In genomic region chr3:198113219-198114053, GRCh38 we compare ENCODE assay signal across 9 cellular contexts.
DNase-seq lines count a peak whose midpoint lies in the region; ATAC-seq lines count a peak whose summit lies in the region.
"Had no signal": no experiment of that assay in that cellular context is flagged by ENCODE, and none has a peak within 500 bp of the region (broad histone marks: within the 10 kb centered on the region; RNA-seq: fewer than 3 reads in every experiment).

No MANE protein-coding gene starts in this region.

- no peak for DNase-seq in activated T-cell treated with anti-CD3 and anti-CD28 coated beads, Interleukin-2, amount 50 U/mL, for 24 hours
- DNase-seq in activated T-cell treated with anti-CD3 and anti-CD28 coated beads, Interleukin-2, amount 50 U/mL, for 48 hours, result no peak
- DNase-seq in dermis blood vessel endothelial cell (peak; percentile 15), left kidney (ENCODE audit: low read depth, low spot score) (peak; percentile 56), superior temporal gyrus (ENCODE audit: extremely low spot score) (no peak), NCI-H1092 (lab: John Stamatoyannopoulos, UW) (no peak)
- DNase-seq: ACHN had no signal

- peaks cover 0 to 8% (median 8%) of the 10 kb centered on the region in 5 donors for H3K4me1 ChIP-seq in subcutaneous abdominal adipose tissue (ENCODE audit: control insufficient read depth in 5 of 5, insufficient read depth in 5 of 5, low read length in 5 of 5)

- no peak for ATAC-seq in GM21619 (IDR thresholded peaks at IDR 0.05; ENCODE audit: unreplicated experiment)

- peak overlapping the region in 3 of 5 donors; percentile 25 to 57 (median 31) for H3K4me3 ChIP-seq in subcutaneous abdominal adipose tissue (ENCODE audit: low read depth in 1 of 5, low read length in 5 of 5)

- no peak overlapping the region for H3K27ac Mint-ChIP-seq in activated T-cell treated with anti-CD3 and anti-CD28 coated beads, Interleukin-2, amount 50 U/mL, for 24 hours

- peak overlapping the region; percentile 38 for H3K4me3 Mint-ChIP-seq in activated T-cell treated with anti-CD3 and anti-CD28 coated beads, Interleukin-2, amount 50 U/mL, for 24 hours

- no peak overlapping the region for H3K27ac ChIP-seq in subcutaneous abdominal adipose tissue (ENCODE audit: low read depth, low read length)

- peaks cover 0 to 3% (median 0%) of the 10 kb centered on the region in 5 donors for H3K9me3 ChIP-seq in subcutaneous abdominal adipose tissue (ENCODE audit: control insufficient read depth in 5 of 5, low read length in 5 of 5)

- peaks cover 14% of the 10 kb centered on the region for H3K9me3 Mint-ChIP-seq in activated T-cell treated with anti-CD3 and anti-CD28 coated beads, Interleukin-2, amount 50 U/mL, for 24 hours

- peaks cover 15% of the 10 kb centered on the region for H3K4me1 Mint-ChIP-seq in activated T-cell treated with anti-CD3 and anti-CD28 coated beads, Interleukin-2, amount 50 U/mL, for 24 hours (ENCODE audit: low read depth)

- peaks cover 3% of the 10 kb centered on the region for H3K36me3 Mint-ChIP-seq in activated T-cell treated with anti-CD3 and anti-CD28 coated beads, Interleukin-2, amount 50 U/mL, for 24 hours (ENCODE audit: low read depth)

- peaks cover 54% of the 10 kb centered on the region for H3K27me3 Mint-ChIP-seq in activated T-cell treated with anti-CD3 and anti-CD28 coated beads, Interleukin-2, amount 50 U/mL, for 24 hours

- peaks cover 24 to 43% (median 35%) of the 10 kb centered on the region in 5 donors for H3K27me3 ChIP-seq in subcutaneous abdominal adipose tissue (ENCODE audit: control insufficient read depth in 5 of 5, insufficient read depth in 4 of 5, low read length in 5 of 5)

- peak overlapping the region in 1 of 5 donors; percentile 17 for H3K9ac ChIP-seq in subcutaneous abdominal adipose tissue (ENCODE audit: low read length in 5 of 5)

- H3K36me3 ChIP-seq in subcutaneous abdominal adipose tissue (ENCODE audit: control insufficient read depth in 5 of 5, insufficient read depth in 5 of 5, low read length in 5 of 5), result no peaks in the 10 kb centered on the region

Comparison
In these comparisons a context has a peak if more than half of its experiments do, and no peak if none do; other contexts are left out.
1. DNase-seq: peak in dermis blood vessel endothelial cell (single experiment) and left kidney (single experiment); none in activated T-cell treated with anti-CD3 and anti-CD28 coated beads, Interleukin-2, amount 50 U/mL, for 24 hours (single experiment), activated T-cell treated with anti-CD3 and anti-CD28 coated beads, Interleukin-2, amount 50 U/mL, for 48 hours (0 of 2), superior temporal gyrus (single experiment) and NCI-H1092 (single experiment).